Comparison of ENCODE assay signal across 20 cellular contexts in genomic region chr20:57410398-57411323, GRCh38. TPM values are rescaled to one million over a fixed set of nuclear protein-coding genes. Genes with fewer than 3 reads are reported as not detected.
DNase-seq lines count a peak whose midpoint lies in the region; FAIRE-seq and TF ChIP-seq lines count a peak whose summit lies in the region.
"Had no signal": no experiment of that assay in that cellular context is flagged by ENCODE, and none has a peak within 500 bp of the region (broad histone marks: within the 10 kb centered on the region; RNA-seq: fewer than 3 reads in every experiment).

No MANE protein-coding gene starts in this region.

- H3K18ac ChIP-seq in H9 (ENCODE audit: insufficient read length, low read depth, low read length) (no peak overlapping the region), H1 (ENCODE audit: extremely low read depth, low read length) (no peak overlapping the region)

- TF ChIP-seq CTCF in H9 (conservative IDR thresholded peaks at IDR 0.05) (no peak), H1 (IDR thresholded peaks at IDR 0.05; ENCODE audit: control extremely low read depth in 1 of 3, insufficient read depth in 1 of 3, low read depth in 1 of 3, low read length in 3 of 3) (no peak), neural progenitor cell (IDR thresholded peaks at IDR 0.05) (no peak)

- H3K79me1 ChIP-seq in H9 (ENCODE audit: insufficient read depth, low read depth, low read length, poor library complexity, severe bottlenecking): no peaks in the 10 kb centered on the region
- H3K79me1 ChIP-seq in H1 (ENCODE audit: low read depth, low read length): no peaks in the 10 kb centered on the region

- no peak for TF ChIP-seq RAD21 in H1 (IDR thresholded peaks at IDR 0.05 in 1 of 2, conservative IDR thresholded peaks at IDR 0.05 in 1 of 2; ENCODE audit: low read depth in 2 of 2, low read length in 2 of 2)

- no peak for TF ChIP-seq EP300 in H1 (IDR thresholded peaks at IDR 0.05; ENCODE audit: borderline replicate concordance in 1 of 2, low read depth in 2 of 2, low read length in 2 of 2)

- peaks cover 4% of the 10 kb centered on the region for H3K4me1 Mint-ChIP-seq in T-helper 2 cell treated with Interferon-gamma antibody and Interleukin-4, amounts not matched to agents 5 μg/mL and 100 μg/mL, for 36 hours (ENCODE audit: low read depth)
- peaks cover 3 to 8% of the 10 kb centered on the region in 2 experiments; a peak in 1 of 4 replicates for H3K4me1 Mint-ChIP-seq in H9
- peaks cover 23% of the 10 kb centered on the region for H3K4me1 Mint-ChIP-seq in neural progenitor cell

- H3K27me3 ChIP-seq in H9 (ENCODE audit: insufficient read depth, low read length) (no peaks in the 10 kb centered on the region), H1 (replicated peaks in 1 of 4; ENCODE audit: control insufficient read depth in 3 of 4, extremely low read depth in 1 of 4, insufficient read depth in 3 of 4, low read length in 3 of 4) (no peaks in the 10 kb centered on the region), neural progenitor cell (no peaks in the 10 kb centered on the region)
- H3K27me3 ChIP-seq: MG63, SJSA1 had no signal

- FAIRE-seq in H1 (lab: Jason Lieb, UNC): no peak
- FAIRE-seq: GM12892 had no signal

- no peak overlapping the region for H3K4ac ChIP-seq in H9 (ENCODE audit: low read depth, low read length)
- H3K4ac ChIP-seq in H1 (replicated peaks; ENCODE audit: insufficient read length, low read depth, low read length): no peak overlapping the region

- H2BK20ac ChIP-seq in H9 (ENCODE audit: low read depth, low read length, poor library complexity, severe bottlenecking) (no peak overlapping the region), H1 (ENCODE audit: low read length) (no peak overlapping the region)

- H2BK5ac ChIP-seq in H9 (ENCODE audit: insufficient read length, low read length) (no peak overlapping the region), H1 (ENCODE audit: low read depth, low read length) (peak overlapping the region; percentile 63)

- H4K20me1 ChIP-seq in H9 (ENCODE audit: control insufficient read depth, insufficient read depth, insufficient read length): no peaks in the 10 kb centered on the region
- H4K20me1 ChIP-seq in H1 (replicated peaks in 1 of 2; ENCODE audit: control insufficient read depth in 1 of 2, insufficient read depth in 2 of 2, low read length in 2 of 2): peaks cover 8 to 23% of the 10 kb centered on the region in 2 experiments
- H4K20me1 ChIP-seq in neural progenitor cell (ENCODE audit: low read depth): peaks cover 5% of the 10 kb centered on the region

- no peak overlapping the region for H3K56ac ChIP-seq in H9 (ENCODE audit: insufficient read length, low read depth, low read length)
- H3K56ac ChIP-seq in H1 (replicated peaks; ENCODE audit: insufficient read length, low read depth, low read length): no peak overlapping the region

- CTCF ChIA-PET in H1 (lab: Charles Lee; ENCODE audit: partially characterized antibody): interaction anchor here (0.9 to 1.8 kb wide), 4 partner anchors 15 to 88 kb away, joined by 3 to 4 read pairs (median 4); no protein-coding TSS in a partner anchor

- H3K9me3 Mint-ChIP-seq in T-helper 2 cell treated with Interferon-gamma antibody and Interleukin-4, amounts not matched to agents 5 μg/mL and 100 μg/mL, for 36 hours: no peaks in the 10 kb centered on the region
- H3K9me3 Mint-ChIP-seq in H9 (no peaks in the 10 kb centered on the region), neural progenitor cell (no peaks in the 10 kb centered on the region)
- H3K9me3 Mint-ChIP-seq: brain had no signal

- H3K79me2 ChIP-seq in H9 (ENCODE audit: insufficient read depth, low read length) (no peaks in the 10 kb centered on the region), H1 (ENCODE audit: control insufficient read depth in 1 of 2, insufficient read depth in 2 of 2, low read length in 2 of 2) (no peaks in the 10 kb centered on the region; a peak in 1 of 4 replicates), neural progenitor cell (ENCODE audit: low read depth) (no peaks in the 10 kb centered on the region)

- H3K27me3 Mint-ChIP-seq in T-helper 2 cell treated with Interferon-gamma antibody and Interleukin-4, amounts not matched to agents 5 μg/mL and 100 μg/mL, for 36 hours (ENCODE audit: low read depth): no peaks in the 10 kb centered on the region
- H3K27me3 Mint-ChIP-seq in H9 (ENCODE audit: low read depth) (peaks cover 2% of the 10 kb centered on the region), neural progenitor cell (ENCODE audit: insufficient read depth, low read depth) (no peaks in the 10 kb centered on the region)
- H3K27me3 Mint-ChIP-seq: brain had no signal

- no peak overlapping the region for H3K4me3 Mint-ChIP-seq in T-helper 2 cell treated with Interferon-gamma antibody and Interleukin-4, amounts not matched to agents 5 μg/mL and 100 μg/mL, for 36 hours
- H3K4me3 Mint-ChIP-seq in H9: no peak overlapping the region
- no peak overlapping the region for H3K4me3 Mint-ChIP-seq in neural progenitor cell
- H3K4me3 Mint-ChIP-seq: brain had no signal

- POLR2A ChIA-PET in H1 (lab: Charles Lee; ENCODE audit: partially characterized antibody): interaction anchor here (1.0 to 1.4 kb wide), 4 partner anchors 9 to 59 kb away, joined by 3 read pairs; no protein-coding TSS in a partner anchor

- H3K4me3 ChIP-seq in H1 (ENCODE audit: extremely low read depth in 1 of 4, insufficient read depth in 2 of 4, low read depth in 3 of 4, low read length in 4 of 4) (no peak overlapping the region), neural progenitor cell (no peak overlapping the region)
- H3K4me3 ChIP-seq: MG63, PC-9, SJSA1 had no signal

- H2BK15ac ChIP-seq in H9 (ENCODE audit: low read depth, low read length) (no peak overlapping the region), H1 (ENCODE audit: low read length) (peak overlapping the region; percentile 1)

- H3K14ac ChIP-seq in H9 (ENCODE audit: insufficient read depth, low read length) (no peak overlapping the region), H1 (ENCODE audit: insufficient read length) (no peak overlapping the region)

- no peak overlapping the region for H4K5ac ChIP-seq in H9 (ENCODE audit: insufficient read length, low read depth, low read length)
- H4K5ac ChIP-seq in H1 (ENCODE audit: insufficient read length, low read depth, low read length): no peak overlapping the region

- H3K4me2 ChIP-seq in H9 (ENCODE audit: insufficient read depth, insufficient read length, low read length) (no peak overlapping the region), H1 (ENCODE audit: insufficient read depth in 1 of 2, low read depth in 2 of 2, low read length in 2 of 2) (no peak overlapping the region), neural progenitor cell (no peak overlapping the region)
- H3K4me2 ChIP-seq: PC-9 had no signal

- H2AFZ ChIP-seq in H9 (ENCODE audit: low read length) (no peak overlapping the region), H1 (ENCODE audit: low read length) (no peak overlapping the region), neural progenitor cell (replicated peaks) (no peak overlapping the region)
- H2AFZ ChIP-seq: PC-9 had no signal

- no peak for DNase-seq in T-helper 2 cell treated with Interferon-gamma antibody and Interleukin-4, amounts not matched to agents 5 μg/mL and 100 μg/mL, for 36 hours (ENCODE audit: low spot score)
- no peak for DNase-seq in T-helper 2 cell
- no peak for DNase-seq in H9
- no peak for DNase-seq in H1 (ENCODE audit: low read depth in 1 of 2, low spot score in 2 of 2)
- no peak for DNase-seq in neural progenitor cell (ENCODE audit: low spot score)
- DNase-seq in activated effector memory CD4-positive, alpha-beta T cell treated with Interleukin-2 at 50 U/mL for 16 hours: no peak
- no peak for DNase-seq in iPS-NIHi11 (ENCODE audit: low spot score)
- DNase-seq in activated CD4-positive, alpha-beta T cell treated with anti-CD3 and anti-CD28 coated beads, Interleukin-2, amount 50 U/mL, for 1 hour: no peak
- DNase-seq: activated CD8-positive, alpha-beta memory T cell treated with anti-CD3 and anti-CD28 coated beads, Interleukin-2, amount 50 U/mL, for 48 hours; activated naive CD4-positive, alpha-beta T cell treated with anti-CD3 and anti-CD28 coated beads, Interleukin-2, amount 50 U/mL, for 16 hours; DMS 273 treated with DMSO at 0.1 percent for 48 hours; GF-D8; MG63; NCI-H774; PC-9; T-helper 9 cell had no signal

- H3K36me3 Mint-ChIP-seq in T-helper 2 cell treated with Interferon-gamma antibody and Interleukin-4, amounts not matched to agents 5 μg/mL and 100 μg/mL, for 36 hours (ENCODE audit: low read depth): peaks cover 22% of the 10 kb centered on the region
- H3K36me3 Mint-ChIP-seq in H9 (ENCODE audit: insufficient read depth in 1 of 3, low read depth in 3 of 3) (peaks cover 9 to 25% (median 23%) of the 10 kb centered on the region in 3 experiments), neural progenitor cell (peaks cover 4% of the 10 kb centered on the region)

- H3K9ac ChIP-seq in H9 (ENCODE audit: extremely low read depth, insufficient read length, low read length) (no peak overlapping the region), H1 (replicated peaks in 1 of 4; ENCODE audit: extremely low read depth in 1 of 4, low read depth in 3 of 4, low read length in 3 of 4) (no peak overlapping the region; a peak in 1 of 7 replicates), neural progenitor cell (no peak overlapping the region)

- no peaks in the 10 kb centered on the region for H3K9me3 ChIP-seq in H9 (ENCODE audit: control insufficient read depth, low read depth, low read length)
- no peaks in the 10 kb centered on the region for H3K9me3 ChIP-seq in H1 (ENCODE audit: insufficient read depth in 2 of 2, low read depth in 1 of 2, low read length in 1 of 2)
- no peaks in the 10 kb centered on the region for H3K9me3 ChIP-seq in neural progenitor cell (ENCODE audit: low read depth)
- H3K9me3 ChIP-seq: MG63, SJSA1 had no signal

- H2BK12ac ChIP-seq in H9 (ENCODE audit: insufficient read length, low read depth, low read length) (no peak overlapping the region), H1 (ENCODE audit: low read depth, low read length) (0 out of 2 replicates have a peak overlapping the region, but pooled peaks have one; percentile 13)

- peaks cover 2 to 29% (median 13%) of the 10 kb centered on the region in 4 experiments; a peak in 6 of 8 replicates for H3K36me3 ChIP-seq in H1 (ENCODE audit: control insufficient read depth in 2 of 4, insufficient read depth in 4 of 4, low read length in 3 of 4)
- H3K36me3 ChIP-seq in neural progenitor cell: no peaks in the 10 kb centered on the region

- H3F3A ChIP-seq in neural progenitor cell (ENCODE audit: low read depth): peaks cover 13% of the 10 kb centered on the region

- H3K4me1 ChIP-seq in H9 (ENCODE audit: insufficient read depth, low read length) (no peaks in the 10 kb centered on the region), H1 (replicated peaks in 1 of 4; ENCODE audit: control insufficient read depth in 3 of 4, insufficient read depth in 4 of 4, low read length in 3 of 4) (no peaks in the 10 kb centered on the region), neural progenitor cell (no peaks in the 10 kb centered on the region)

- no peaks in the 10 kb centered on the region for H3K23me2 ChIP-seq in H9 (ENCODE audit: insufficient read length, low read depth, low read length, poor library complexity, severe bottlenecking)
- H3K23me2 ChIP-seq in H1 (ENCODE audit: low read depth, low read length): no peaks in the 10 kb centered on the region

- no peak overlapping the region for H3T11ph ChIP-seq in H9 (ENCODE audit: low read length)

- H4K8ac ChIP-seq in H9 (replicated peaks; ENCODE audit: insufficient read length, low read depth, low read length) (no peak overlapping the region), H1 (ENCODE audit: extremely low read depth, insufficient read depth, low read length) (no peak overlapping the region; the same call in 1 of the 2 replicates)

- no peak overlapping the region for H4K91ac ChIP-seq in H9 (ENCODE audit: insufficient read length, low read depth, low read length)
- peak overlapping the region; percentile 44 for H4K91ac ChIP-seq in H1 (replicated peaks; ENCODE audit: insufficient read length, low read length)

- H2AK5ac ChIP-seq in H9 (ENCODE audit: insufficient read length, low read length): no peak overlapping the region
- H2AK5ac ChIP-seq in H1 (ENCODE audit: low read depth, low read length): no peak overlapping the region; the same call in 1 of the 2 replicates

- no CpG with 5 or more reads among the region's 21 CpGs for WGBS in H9 (ENCODE audit: extremely low coverage, insufficient read length, low lambda C conversion rate)
- 90% methylated on average over 21 of the region's 21 CpGs; no CpG with 5 or more reads in 1 of the 2 experiments for WGBS in H1 (ENCODE audit: extremely low coverage in 1 of 2, insufficient coverage in 1 of 2, insufficient read length in 1 of 2, insufficient replicate concordance in 2 of 2, low coverage in 1 of 2, low lambda C conversion rate in 2 of 2, missing lambda C conversion rate in 1 of 2), 2 experiments

- no peak overlapping the region for H2BK120ac ChIP-seq in H9 (ENCODE audit: low read depth, low read length, poor library complexity, severe bottlenecking)
- peak overlapping the region; percentile 63 for H2BK120ac ChIP-seq in H1 (replicated peaks; ENCODE audit: low read depth, low read length)

- H3K27ac Mint-ChIP-seq in T-helper 2 cell treated with Interferon-gamma antibody and Interleukin-4, amounts not matched to agents 5 μg/mL and 100 μg/mL, for 36 hours: peak overlapping the region; percentile 7
- peak overlapping the region in 2 of 3 experiments; percentile 6 to 93; a peak in 3 of 7 replicates for H3K27ac Mint-ChIP-seq in H9
- H3K27ac Mint-ChIP-seq in neural progenitor cell: peak overlapping the region; percentile 7

- H3K23ac ChIP-seq in H9 (ENCODE audit: insufficient read length, low read depth, low read length): no peak overlapping the region
- H3K23ac ChIP-seq in H1 (ENCODE audit: insufficient read length): no peak overlapping the region

- TF ChIP-seq POLR2A in H1 (IDR thresholded peaks at IDR 0.05; ENCODE audit: control extremely low read depth in 1 of 2, low read depth in 2 of 2, low read length in 2 of 2): no peak

- no peak overlapping the region for H3K27ac ChIP-seq in H9 (ENCODE audit: insufficient read length, low read depth, low read length)
- no peak overlapping the region for H3K27ac ChIP-seq in H1 (ENCODE audit: low read depth, low read length)
- H3K27ac ChIP-seq in neural progenitor cell: peak overlapping the region; percentile 53
- H3K27ac ChIP-seq: 22Rv1, PC-9, SJSA1 had no signal

RNA-seq across cellular contexts. Expression of gene RBM38, which starts 19.5 kb away (rescaled TPM):
- 66.8 and 67.9 TPM in 2 replicates for total RNA-seq in H9 (2021)
- 57.7 and 60.1 TPM in 2 replicates for total RNA-seq in H1 (2021; fragmentation: NEBNext Ultra II Directional; extraction: Animal tissue kit (Norgen Biotek cat#: 25700))
- polyA plus RNA-seq in H1 (2011; rRNA removed): 109 and 131 TPM in 2 replicates
- 71.9 TPM for polyA plus RNA-seq in H1 (2011; cell fraction: cytosol; rRNA removed)
- 75.2 TPM for polyA plus RNA-seq in H1 (2011; cell fraction: nucleus; rRNA removed)
- 32.3 to 58.0 TPM (median 56.1 TPM) in 4 replicates for polyA plus RNA-seq in H1 (2012, experiment 1 of 2)
- polyA plus RNA-seq in H1 (2012, experiment 2 of 2): 61.6 TPM
- polyA plus RNA-seq in H1 (2013, experiment 1 of 2): 53.7 TPM
- polyA plus RNA-seq in H1 (2013, experiment 2 of 2): 52.7 TPM
- 16.3 and 19.0 TPM in 2 replicates for polyA minus RNA-seq in H1 (2011; rRNA and poly(A)+ RNA removed)
- 49.0 TPM for polyA minus RNA-seq in H1 (2011; cell fraction: cytosol; rRNA and poly(A)+ RNA removed)
- 23.7 TPM for polyA minus RNA-seq in H1 (2011; cell fraction: nucleus; rRNA and poly(A)+ RNA removed)
- 26.6 and 53.4 TPM in 2 replicates for total RNA-seq in neural progenitor cell (ENCODE audit: low replicate concordance)

RNA-seq across cellular contexts. Expression of gene RAE1, which starts 59.6 kb away (rescaled TPM):
- total RNA-seq in H9 (2021) (53.1 and 54.8 TPM in 2 replicates), neural progenitor cell (ENCODE audit: low replicate concordance) (50.2 and 77.6 TPM in 2 replicates)
- 33.0 and 35.9 TPM in 2 replicates for total RNA-seq in H1 (2021; fragmentation: NEBNext Ultra II Directional; extraction: Animal tissue kit (Norgen Biotek cat#: 25700))
- 44.9 and 58.8 TPM in 2 replicates for polyA plus RNA-seq in H1 (2011; rRNA removed)
- polyA plus RNA-seq in H1 (2011; cell fraction: cytosol; rRNA removed): 50.7 TPM
- polyA plus RNA-seq in H1 (2011; cell fraction: nucleus; rRNA removed): 39.7 TPM
- 38.3 to 45.8 TPM (median 41.2 TPM) in 4 replicates for polyA plus RNA-seq in H1 (2012, experiment 1 of 2)
- polyA plus RNA-seq in H1 (2012, experiment 2 of 2): 20.3 TPM
- 20.4 TPM for polyA plus RNA-seq in H1 (2013, experiment 1 of 2)
- 17.4 TPM for polyA plus RNA-seq in H1 (2013, experiment 2 of 2)
- polyA minus RNA-seq in H1 (2011; rRNA and poly(A)+ RNA removed): 69.3 and 70.1 TPM in 2 replicates
- 23.9 TPM for polyA minus RNA-seq in H1 (2011; cell fraction: cytosol; rRNA and poly(A)+ RNA removed)
- polyA minus RNA-seq in H1 (2011; cell fraction: nucleus; rRNA and poly(A)+ RNA removed): 69.1 TPM
